26 cellular contexts compared by ENCODE assay signal in the genomic region with DNA sequence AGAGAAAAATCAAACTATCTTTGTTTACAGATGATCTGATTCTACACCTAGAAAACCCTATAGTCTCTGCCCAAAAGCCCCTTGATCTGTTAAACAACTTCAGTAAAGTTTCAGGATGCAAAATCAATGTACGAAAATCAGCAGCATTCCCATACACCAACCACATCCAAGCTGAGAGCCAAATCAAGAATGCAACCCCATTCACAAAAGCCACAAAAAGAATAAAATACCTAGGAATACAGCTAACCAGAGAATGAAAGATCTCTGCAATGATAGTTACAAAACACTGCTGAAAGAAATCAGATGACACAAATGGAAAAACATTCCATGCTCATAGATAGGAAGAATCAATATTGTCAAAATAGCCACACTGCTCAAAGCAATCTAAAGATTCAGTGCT.
DNase-seq lines count a peak whose midpoint lies in the region; ATAC-seq, FAIRE-seq and TF ChIP-seq lines count a peak whose summit lies in the region.
"Had no signal": no experiment of that assay in that cellular context is flagged by ENCODE, and none has a peak within 500 bp of the region (broad histone marks: within the 10 kb centered on the region; RNA-seq: fewer than 3 reads in every experiment).

No MANE protein-coding gene starts in this region.

- H3K9ac ChIP-seq in astrocyte (ENCODE audit: low read length): no peak overlapping the region
- H3K9ac ChIP-seq: BLaER1 treated with 17β-estradiol and CSF1 and Interleukin-3, amounts not matched to agents 10 nM and 100 nM had no signal

- H3K36me3 ChIP-seq in astrocyte (ENCODE audit: insufficient read depth, low read length): no peaks in the 10 kb centered on the region
- H3K36me3 ChIP-seq: BLaER1 treated with 17β-estradiol and CSF1 and Interleukin-3, amounts not matched to agents 10 nM and 100 nM had no signal

- no peaks in the 10 kb centered on the region for H3K4me1 ChIP-seq in astrocyte (ENCODE audit: insufficient read depth, low read length)
- H3K4me1 ChIP-seq: BLaER1 treated with 17β-estradiol and CSF1 and Interleukin-3, amounts not matched to agents 10 nM and 100 nM; Caco-2 had no signal

- peak; percentile 20 for DNase-seq in AG10803 (ENCODE audit: low read depth)
- DNase-seq in EH (ENCODE audit: low read depth): peak; percentile 59
- DNase-seq in astrocyte (ENCODE audit: low read depth): peak; percentile 66
- peak; percentile 38 for DNase-seq in astrocyte of the spinal cord (ENCODE audit: low read depth, low spot score)
- DNase-seq in activated CD4-positive, alpha-beta T cell treated with anti-CD3 and anti-CD28 coated beads for 36 hours: no peak
- DNase-seq: 8988T; ACHN; AML-193; Caco-2; Calu3; CD4-positive, alpha-beta T cell; CD8-positive, alpha-beta T cell; DMS79 treated with DMSO at 0.1 percent for 48 hours; EL; GDM1 had no signal

- no peaks in the 10 kb centered on the region for H3K36me3 Mint-ChIP-seq in astrocyte (ENCODE audit: low read depth, unreplicated experiment)
- no peaks in the 10 kb centered on the region for H3K36me3 Mint-ChIP-seq in activated CD4-positive, alpha-beta T cell treated with anti-CD3 and anti-CD28 coated beads for 36 hours (ENCODE audit: low read depth)

- H3K79me2 ChIP-seq in astrocyte (ENCODE audit: insufficient read depth, low read length): no peaks in the 10 kb centered on the region

- POLR2A ChIA-PET in activated CD4-positive, alpha-beta T cell treated with anti-CD3 and anti-CD28 coated beads for 36 hours (lab: Charles Lee): no interaction called here

- H3K9me3 Mint-ChIP-seq in astrocyte (ENCODE audit: unreplicated experiment): peaks cover 23% of the 10 kb centered on the region
- peaks cover 42% of the 10 kb centered on the region for H3K9me3 Mint-ChIP-seq in activated CD4-positive, alpha-beta T cell treated with anti-CD3 and anti-CD28 coated beads for 36 hours (ENCODE audit: low read depth)

- CTCF ChIA-PET in activated CD4-positive, alpha-beta T cell treated with anti-CD3 and anti-CD28 coated beads for 36 hours (lab: Charles Lee): interaction anchor here (0.6 kb wide), 1 partner anchor 12 kb away, joined by 5 read pairs; no protein-coding TSS in a partner anchor

- in situ Hi-C loops in astrocyte of the spinal cord (cut with HindIII; ENCODE audit: low sequenced_read_pairs): no loop called here

- no peak for ATAC-seq in HG02970 (IDR thresholded peaks at IDR 0.05; ENCODE audit: low FRiP score, unreplicated experiment)
- ATAC-seq in GM19035 (IDR thresholded peaks at IDR 0.05; ENCODE audit: unreplicated experiment): no peak
- ATAC-seq in activated CD4-positive, alpha-beta T cell treated with anti-CD3 and anti-CD28 coated beads for 36 hours: no peak
- ATAC-seq: CD8-positive, alpha-beta T cell; GM12878 had no signal

- TF ChIP-seq CTCF in AG10803 (conservative IDR thresholded peaks at IDR 0.05; ENCODE audit: low read length): no peak
- TF ChIP-seq CTCF in astrocyte (IDR thresholded peaks at IDR 0.05; ENCODE audit: insufficient read depth, low read depth, low read length): no peak
- TF ChIP-seq CTCF in astrocyte of the spinal cord (IDR thresholded peaks at IDR 0.05; ENCODE audit: low read depth, low read length): no peak

- no peak overlapping the region for H3K4me3 ChIP-seq in AG10803 (ENCODE audit: low read length)
- no peak overlapping the region for H3K4me3 ChIP-seq in astrocyte (ENCODE audit: insufficient read depth, low read depth, low read length)
- no peak overlapping the region for H3K4me3 ChIP-seq in astrocyte of the spinal cord (ENCODE audit: low read depth, low read length)
- H3K4me3 ChIP-seq: BLaER1 treated with 17β-estradiol and CSF1 and Interleukin-3, amounts not matched to agents 10 nM and 100 nM; GM12878 had no signal

- H2AFZ ChIP-seq in astrocyte (ENCODE audit: low read depth, low read length): no peak overlapping the region

- H4K20me1 ChIP-seq in astrocyte (ENCODE audit: insufficient read depth, low read length): no peaks in the 10 kb centered on the region
- H4K20me1 ChIP-seq: BLaER1 treated with 17β-estradiol and CSF1 and Interleukin-3, amounts not matched to agents 10 nM and 100 nM had no signal

- peaks cover 16% of the 10 kb centered on the region for H3K4me1 Mint-ChIP-seq in astrocyte (ENCODE audit: low read depth, unreplicated experiment)
- H3K4me1 Mint-ChIP-seq in activated CD4-positive, alpha-beta T cell treated with anti-CD3 and anti-CD28 coated beads for 36 hours: no peaks in the 10 kb centered on the region
- H3K4me1 Mint-ChIP-seq: B cell had no signal

- no peaks in the 10 kb centered on the region for H3K9me3 ChIP-seq in astrocyte (ENCODE audit: insufficient read depth, low read depth, low read length)

- no peaks in the 10 kb centered on the region for H3K27me3 Mint-ChIP-seq in astrocyte (ENCODE audit: low read depth, unreplicated experiment)
- H3K27me3 Mint-ChIP-seq in activated CD4-positive, alpha-beta T cell treated with anti-CD3 and anti-CD28 coated beads for 36 hours: no peaks in the 10 kb centered on the region
- H3K27me3 Mint-ChIP-seq: B cell; CD4-positive, alpha-beta T cell had no signal

- no peak for FAIRE-seq in astrocyte (lab: Jason Lieb, UNC)
- FAIRE-seq: A204.1, D721Med, GM12878, GM12892, GM18507, GM19239 had no signal

- no peak overlapping the region for H3K4me2 ChIP-seq in astrocyte (ENCODE audit: low read length)
- H3K4me2 ChIP-seq: BLaER1 treated with 17β-estradiol and CSF1 and Interleukin-3, amounts not matched to agents 10 nM and 100 nM had no signal

- intact Hi-C loops in activated CD4-positive, alpha-beta T cell treated with anti-CD3 and anti-CD28 coated beads for 36 hours (cut with DNase I, micrococcal nuclease): no loop called here

- no peak overlapping the region for H3K27ac ChIP-seq in astrocyte (ENCODE audit: low read depth, low read length)
- H3K27ac ChIP-seq: BLaER1 treated with 17β-estradiol and CSF1 and Interleukin-3, amounts not matched to agents 10 nM and 100 nM; C4-2B had no signal

- peak overlapping the region; percentile 27 for H3K27ac Mint-ChIP-seq in astrocyte (ENCODE audit: unreplicated experiment)
- H3K27ac Mint-ChIP-seq in activated CD4-positive, alpha-beta T cell treated with anti-CD3 and anti-CD28 coated beads for 36 hours: no peak overlapping the region
- H3K27ac Mint-ChIP-seq: B cell; CD4-positive, alpha-beta T cell; CD8-positive, alpha-beta T cell had no signal

- no peak overlapping the region for H3K4me3 Mint-ChIP-seq in astrocyte (ENCODE audit: unreplicated experiment)
- no peak overlapping the region for H3K4me3 Mint-ChIP-seq in activated CD4-positive, alpha-beta T cell treated with anti-CD3 and anti-CD28 coated beads for 36 hours
- H3K4me3 Mint-ChIP-seq: B cell; CD4-positive, alpha-beta T cell; CD8-positive, alpha-beta T cell had no signal

- no peaks in the 10 kb centered on the region for H3K27me3 ChIP-seq in astrocyte (ENCODE audit: insufficient read depth, low read length)
- H3K27me3 ChIP-seq: BLaER1 treated with 17β-estradiol and CSF1 and Interleukin-3, amounts not matched to agents 10 nM and 100 nM had no signal
